9 cellular contexts compared by ENCODE assay signal in genomic region chr17:77214743-77215142, GRCh38.
A peak's percentile ranks its signal among the peaks of the same experiment; 100 is the strongest.
DNase-seq lines count a peak whose midpoint lies in the region; ATAC-seq and TF ChIP-seq lines count a peak whose summit lies in the region.
"Had no signal": no experiment of that assay in that cellular context is flagged by ENCODE, and none has a peak within 500 bp of the region (broad histone marks: within the 10 kb centered on the region; RNA-seq: fewer than 3 reads in every experiment).

No MANE protein-coding gene starts in this region.

- no peaks in the 10 kb centered on the region for H3K4me1 Mint-ChIP-seq in activated T-cell treated with anti-CD3 and anti-CD28 coated beads, Interleukin-2, amount 50 U/mL, for 72 hours (ENCODE audit: low read depth)
- no peaks in the 10 kb centered on the region for H3K4me1 Mint-ChIP-seq in activated T-cell treated with anti-CD3 and anti-CD28 coated beads, Interleukin-2, amount 50 U/mL, for 24 hours (ENCODE audit: low read depth)

- no peaks in the 10 kb centered on the region for H3K27me3 ChIP-seq in breast epithelium

- intact Hi-C loops in breast epithelium (cut with DNase I; ENCODE audit: low total_unique reads) = no loop called here

- TF ChIP-seq POLR2A in breast epithelium (IDR thresholded peaks at IDR 0.05) = no peak

- H3K27me3 Mint-ChIP-seq in activated T-cell treated with anti-CD3 and anti-CD28 coated beads, Interleukin-2, amount 50 U/mL, for 72 hours (ENCODE audit: low read depth) = no peaks in the 10 kb centered on the region
- H3K27me3 Mint-ChIP-seq in activated T-cell treated with anti-CD3 and anti-CD28 coated beads, Interleukin-2, amount 50 U/mL, for 24 hours = no peaks in the 10 kb centered on the region
- H3K27me3 Mint-ChIP-seq: stimulated activated naive CD8-positive, alpha-beta T cell treated with anti-CD3 and anti-CD28 coated beads, Interleukin-15, Interleukin-2, amounts not matched to agents 100 ng/mL and 50 ng/mL, for 24 hours had no signal

- H3K4me3 Mint-ChIP-seq in activated T-cell treated with anti-CD3 and anti-CD28 coated beads, Interleukin-2, amount 50 U/mL, for 72 hours = no peak overlapping the region
- no peak overlapping the region for H3K4me3 Mint-ChIP-seq in activated T-cell treated with anti-CD3 and anti-CD28 coated beads, Interleukin-2, amount 50 U/mL, for 24 hours
- H3K4me3 Mint-ChIP-seq: stimulated activated naive CD8-positive, alpha-beta T cell treated with anti-CD3 and anti-CD28 coated beads, Interleukin-15, Interleukin-2, amounts not matched to agents 100 ng/mL and 50 ng/mL, for 24 hours had no signal

- TF ChIP-seq CTCF in breast epithelium (IDR thresholded peaks at IDR 0.05) = peak in 2 of 3 donors; percentile 21 to 45

- no peaks in the 10 kb centered on the region for H3K9me3 Mint-ChIP-seq in activated T-cell treated with anti-CD3 and anti-CD28 coated beads, Interleukin-2, amount 50 U/mL, for 72 hours
- no peaks in the 10 kb centered on the region for H3K9me3 Mint-ChIP-seq in activated T-cell treated with anti-CD3 and anti-CD28 coated beads, Interleukin-2, amount 50 U/mL, for 24 hours
- H3K9me3 Mint-ChIP-seq: stimulated activated naive CD8-positive, alpha-beta T cell treated with anti-CD3 and anti-CD28 coated beads, Interleukin-15, Interleukin-2, amounts not matched to agents 100 ng/mL and 50 ng/mL, for 24 hours had no signal

- H3K9me3 ChIP-seq in breast epithelium = no peaks in the 10 kb centered on the region

- no peak overlapping the region for H3K27ac ChIP-seq in breast epithelium

- H3K27ac Mint-ChIP-seq in activated T-cell treated with anti-CD3 and anti-CD28 coated beads, Interleukin-2, amount 50 U/mL, for 72 hours = no peak overlapping the region
- H3K27ac Mint-ChIP-seq in activated T-cell treated with anti-CD3 and anti-CD28 coated beads, Interleukin-2, amount 50 U/mL, for 24 hours = no peak overlapping the region
- H3K27ac Mint-ChIP-seq: stimulated activated naive CD8-positive, alpha-beta T cell treated with anti-CD3 and anti-CD28 coated beads, Interleukin-15, Interleukin-2, amounts not matched to agents 100 ng/mL and 50 ng/mL, for 24 hours had no signal

- no peaks in the 10 kb centered on the region for H3K4me1 ChIP-seq in breast epithelium

- H3K36me3 Mint-ChIP-seq in activated T-cell treated with anti-CD3 and anti-CD28 coated beads, Interleukin-2, amount 50 U/mL, for 72 hours (ENCODE audit: insufficient read depth in 2 of 2) = peaks cover 10 to 21% of the 10 kb centered on the region in 2 donors
- peaks cover 75% of the 10 kb centered on the region for H3K36me3 Mint-ChIP-seq in activated T-cell treated with anti-CD3 and anti-CD28 coated beads, Interleukin-2, amount 50 U/mL, for 24 hours (ENCODE audit: low read depth)

- no peak overlapping the region for H3K4me3 ChIP-seq in breast epithelium

- peaks cover 16% of the 10 kb centered on the region for H3K36me3 ChIP-seq in breast epithelium

- peak in 1 of 2 donors; percentile 17 for DNase-seq in activated T-cell treated with anti-CD3 and anti-CD28 coated beads, Interleukin-2, amount 50 U/mL, for 72 hours
- no peak for DNase-seq in activated T-cell treated with anti-CD3 and anti-CD28 coated beads, Interleukin-2, amount 50 U/mL, for 24 hours
- peak; percentile 13 for DNase-seq in NCI-H524 treated with DMSO at 0.1 percent for 48 hours (lab: John Stamatoyannopoulos, UW)
- DNase-seq in breast epithelium (ENCODE audit: low spot score in 2 of 2) = no peak
- DNase-seq in left kidney (ENCODE audit: low read depth, low spot score) = peak; percentile 83

- ATAC-seq in activated T-cell treated with anti-CD3 and anti-CD28 coated beads, Interleukin-2, amount 50 U/mL, for 72 hours (replicated peaks in 1 of 2) = peak; percentile 30 to 45
- no peak for ATAC-seq in GM19328 (IDR thresholded peaks at IDR 0.05; ENCODE audit: unreplicated experiment)
- no peak for ATAC-seq in HG03520 (IDR thresholded peaks at IDR 0.05; ENCODE audit: unreplicated experiment)
- no peak for ATAC-seq in HG03097 (IDR thresholded peaks at IDR 0.05; ENCODE audit: low FRiP score, unreplicated experiment)

Comparison
In these comparisons a context has a peak if more than half of its experiments do, and no peak if none do; other contexts are left out.
1. ATAC-seq: peak in activated T-cell treated with anti-CD3 and anti-CD28 coated beads, Interleukin-2, amount 50 U/mL, for 72 hours (2 of 2); none in GM19328 (single experiment), HG03520 (single experiment) and HG03097 (single experiment).
2. DNase-seq: peak in NCI-H524 treated with DMSO at 0.1 percent for 48 hours (single experiment) and left kidney (single experiment); none in activated T-cell treated with anti-CD3 and anti-CD28 coated beads, Interleukin-2, amount 50 U/mL, for 24 hours (single experiment) and breast epithelium (0 of 2).